1 cellular context compared by ENCODE assay signal in the genomic region with DNA sequence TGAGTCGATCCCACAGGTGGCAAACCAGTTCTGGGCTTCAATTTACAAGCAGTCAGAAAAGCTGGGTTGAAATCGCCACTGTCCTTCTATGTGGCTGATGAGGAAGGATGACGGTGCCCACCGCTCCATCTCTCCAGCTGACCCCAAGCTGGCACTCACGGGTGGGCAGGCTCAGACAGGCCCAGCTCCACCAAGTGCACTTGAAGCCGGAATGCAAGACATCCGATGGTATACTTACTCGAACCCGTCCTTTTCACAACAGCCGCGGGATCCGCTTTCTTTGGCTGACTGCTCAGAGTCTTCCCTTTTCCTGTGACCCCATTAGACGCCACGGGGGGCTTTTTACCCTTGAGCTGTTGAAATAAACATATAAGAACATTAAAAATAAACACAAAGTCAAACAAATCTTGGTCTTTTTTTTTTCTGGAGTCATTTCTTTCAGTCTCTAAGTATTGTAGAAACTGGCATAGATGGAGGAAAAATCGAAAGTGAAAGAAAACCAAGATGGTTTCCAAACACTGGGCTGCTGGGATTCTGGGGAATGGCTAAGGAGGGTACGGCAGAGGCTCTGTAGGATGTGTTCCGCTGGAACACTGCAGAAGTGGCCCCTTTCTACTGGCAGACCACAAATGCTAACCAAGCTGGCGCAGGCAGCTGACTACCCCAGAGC.
TF ChIP-seq lines count a peak whose summit lies in the region.

No MANE protein-coding gene starts in this region.

TF ChIP-seq in SK-N-SH, 30 proteins besides CTCF, POLR2A, EP300 and RAD21:
- TF ChIP-seq RCOR1 (IDR thresholded peaks at IDR 0.05; ENCODE audit: low read length) (no peak), POLR2AphosphoS5 (IDR thresholded peaks at IDR 0.05; ENCODE audit: low read depth, low read length) (no peak), JUND (IDR thresholded peaks at IDR 0.05) (no peak), YY1 (IDR thresholded peaks at IDR 0.05; ENCODE audit: low read depth) (no peak), NFIC (IDR thresholded peaks at IDR 0.05; ENCODE audit: borderline replicate concordance) (no peak), FOXM1 (IDR thresholded peaks at IDR 0.05; ENCODE audit: low read depth) (no peak), TEAD4 (IDR thresholded peaks at IDR 0.05; ENCODE audit: borderline replicate concordance, insufficient read depth) (no peak), SIN3A (IDR thresholded peaks at IDR 0.05; ENCODE audit: borderline replicate concordance, low read depth, low read length) (no peak), RXRA (IDR thresholded peaks at IDR 0.05; ENCODE audit: borderline replicate concordance, low read depth) (no peak)
